Comparison of ENCODE assay signal across 9 cellular contexts in genomic region chr21:35256468-35256988, GRCh38.
DNase-seq lines count a peak whose midpoint lies in the region; ATAC-seq and TF ChIP-seq lines count a peak whose summit lies in the region.
"Had no signal": no experiment of that assay in that cellular context is flagged by ENCODE, and none has a peak within 500 bp of the region (broad histone marks: within the 10 kb centered on the region; RNA-seq: fewer than 3 reads in every experiment).

No MANE protein-coding gene starts in this region.

- no peak for TF ChIP-seq POLR2A in esophagus squamous epithelium (IDR thresholded peaks at IDR 0.05)

- peak overlapping the region in 1 of 4 donors; percentile 45 for H3K4me3 ChIP-seq in esophagus squamous epithelium
- H3K4me3 ChIP-seq: BLaER1 had no signal

- H3K4me3 Mint-ChIP-seq in nephron: peak overlapping the region; percentile 52 to 64 (median 54)

- H3K27ac Mint-ChIP-seq in nephron: peak overlapping the region; percentile 77 to 92 (median 84)

- TF ChIP-seq CTCF in esophagus squamous epithelium (IDR thresholded peaks at IDR 0.05) (peak in 1 of 6 experiments; percentile 6), nephron (IDR thresholded peaks at IDR 0.05; ENCODE audit: unreplicated experiment in 3 of 3) (no peak)

- DNase-seq in SIG-M5 treated with dmso at 0.1 percent for 504 hours (lab: John Stamatoyannopoulos, UW; ENCODE audit: unreplicated experiment) (peak; percentile 61), SIG-M5 (lab: John Stamatoyannopoulos, UW) (no peak), RKO (ENCODE audit: low spot score) (peak; percentile 86), esophagus squamous epithelium (lab: John Stamatoyannopoulos, UW) (no peak), NCI-H526 treated with DMSO at 0.1 percent for 48 hours (lab: John Stamatoyannopoulos, UW) (no peak)
- no peak for DNase-seq in central memory CD4-positive, alpha-beta T cell

- H3K4me1 Mint-ChIP-seq in nephron: peaks cover 50% of the 10 kb centered on the region

- H3K36me3 ChIP-seq in esophagus squamous epithelium: no peaks in the 10 kb centered on the region
- H3K36me3 ChIP-seq: BLaER1 had no signal

- WGBS in esophagus squamous epithelium, 2 donors: 13 to 24% methylated on average over 9 to 10 of the region's 10 CpGs

- H3K9me3 ChIP-seq in esophagus squamous epithelium: no peaks in the 10 kb centered on the region
- H3K9me3 ChIP-seq: BLaER1 had no signal

- peaks cover 13 to 68% (median 14%) of the 10 kb centered on the region in 3 donors for H3K4me1 ChIP-seq in esophagus squamous epithelium
- H3K4me1 ChIP-seq: BLaER1 had no signal

- H3K27me3 ChIP-seq in esophagus squamous epithelium: no peaks in the 10 kb centered on the region
- H3K27me3 ChIP-seq: BLaER1 had no signal

- H3K27ac ChIP-seq in esophagus squamous epithelium: peak overlapping the region; percentile 64 to 85 (median 80)
- H3K27ac ChIP-seq: BLaER1 had no signal

- H3K27me3 Mint-ChIP-seq in nephron (ENCODE audit: low read depth): no peaks in the 10 kb centered on the region

- no peaks in the 10 kb centered on the region for H3K36me3 Mint-ChIP-seq in nephron (ENCODE audit: low read depth)

- intact Hi-C loops in esophagus squamous epithelium (cut with DNase I): no loop called here

- no peaks in the 10 kb centered on the region for H3K9me3 Mint-ChIP-seq in nephron

- no peak for ATAC-seq in GM18519 (IDR thresholded peaks at IDR 0.05; ENCODE audit: low FRiP score, unreplicated experiment)

Comparison
In these comparisons a context has a peak if more than half of its experiments do, and no peak if none do; other contexts are left out.
1. DNase-seq: peak in SIG-M5 treated with dmso at 0.1 percent for 504 hours (single experiment) and RKO (single experiment); none in SIG-M5 (single experiment), esophagus squamous epithelium (single experiment), NCI-H526 treated with DMSO at 0.1 percent for 48 hours (single experiment) and central memory CD4-positive, alpha-beta T cell (single experiment).